16 cellular contexts compared by ENCODE assay signal in the genomic region with DNA sequence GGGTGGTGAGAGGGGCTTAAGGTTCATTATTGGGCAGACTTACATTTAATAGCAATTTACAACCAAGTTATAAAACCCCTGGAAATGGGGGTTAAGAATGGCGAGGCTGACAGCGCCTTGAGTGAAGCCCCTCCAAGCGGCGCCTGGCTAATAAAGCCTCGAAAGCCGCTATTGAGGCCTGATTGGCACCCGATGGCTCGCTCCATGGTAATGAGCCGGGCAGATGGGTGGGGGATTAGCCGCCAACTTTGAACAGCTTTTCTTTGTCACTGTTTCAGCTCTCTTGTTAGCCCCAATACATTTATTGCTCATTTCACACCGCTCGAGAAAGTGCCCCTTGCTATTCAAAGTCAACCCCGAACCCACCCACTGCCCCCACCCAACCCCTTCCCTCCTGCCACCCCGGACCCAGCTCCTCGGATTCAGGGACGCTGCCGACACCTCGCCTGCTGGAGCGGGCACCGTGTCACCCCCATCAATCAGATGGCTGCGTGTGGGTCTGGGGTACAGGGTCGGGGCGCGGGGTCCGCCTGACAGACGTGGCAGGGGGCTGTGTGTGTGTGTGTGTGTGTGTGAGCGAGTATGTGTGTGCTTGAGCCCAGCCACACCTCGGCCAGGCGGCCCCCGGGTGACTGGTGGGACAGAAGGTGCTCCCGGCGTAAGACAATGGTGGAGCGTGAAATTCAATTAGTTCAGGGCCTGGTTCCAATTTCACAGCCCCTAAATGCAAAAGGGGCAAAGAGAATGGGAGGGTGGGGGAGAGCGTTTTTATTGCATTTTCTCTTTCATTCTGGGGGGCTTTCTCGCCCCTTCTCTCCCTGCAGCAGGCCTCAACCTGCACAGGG.
"Had no signal": no experiment of that assay in that cellular context is flagged by ENCODE, and none has a peak within 500 bp of the region (broad histone marks: within the 10 kb centered on the region; RNA-seq: fewer than 3 reads in every experiment).

No MANE protein-coding gene starts in this region.

- H3K36me3 ChIP-seq: brain microvascular endothelial cell, upper lobe of right lung had no signal

- H3K4me1 Mint-ChIP-seq: activated CD4-positive, alpha-beta memory T cell treated with anti-CD3 and anti-CD28 coated beads, Interleukin-2, amount 10 ng/mL, durations not matched to agents 7 days and 5 days had no signal

- H3K4me3 Mint-ChIP-seq: activated CD4-positive, alpha-beta memory T cell treated with anti-CD3 and anti-CD28 coated beads, Interleukin-2, amount 10 ng/mL, durations not matched to agents 7 days and 5 days; activated naive CD8-positive, alpha-beta T cell; activated T-cell treated with anti-CD3 and anti-CD28 coated beads, Interleukin-2, amount 50 U/mL, for 4 hours; nephron; stimulated activated naive CD8-positive, alpha-beta T cell treated with anti-CD3 and anti-CD28 coated beads, Interleukin-15, Interleukin-2, amounts not matched to agents 100 ng/mL and 50 ng/mL, for 24 hours; WTC11 had no signal

- H3K9me3 ChIP-seq: heart right ventricle, upper lobe of right lung had no signal

- ATAC-seq: activated T-cell treated with anti-CD3 and anti-CD28 coated beads, Interleukin-2, amount 50 U/mL, for 4 hours; heart right ventricle; sciatic nerve; upper lobe of right lung; WTC11 had no signal

- DNase-seq: activated CD4-positive, alpha-beta memory T cell treated with anti-CD3 and anti-CD28 coated beads, Interleukin-2, amount 10 ng/mL, durations not matched to agents 7 days and 5 days; activated CD4-positive, alpha-beta T cell treated with anti-CD3 and anti-CD28 coated beads for 4 hours; activated effector memory CD4-positive, alpha-beta T cell treated with Interleukin-2 at 50 U/mL for 16 hours; activated T-cell treated with anti-CD3 and anti-CD28 coated beads, Interleukin-2, amount 50 U/mL, for 4 hours; amygdala; brain microvascular endothelial cell; cortex of kidney; heart right ventricle; T-helper 2 cell; upper lobe of right lung had no signal

- H3K27ac ChIP-seq: brain microvascular endothelial cell, heart right ventricle, upper lobe of right lung had no signal

- H3K4me1 ChIP-seq: heart right ventricle, upper lobe of right lung had no signal

- H3K27me3 ChIP-seq: upper lobe of right lung had no signal

- FAIRE-seq: frontal cortex had no signal

- H3K27ac Mint-ChIP-seq: activated CD4-positive, alpha-beta memory T cell treated with anti-CD3 and anti-CD28 coated beads, Interleukin-2, amount 10 ng/mL, durations not matched to agents 7 days and 5 days; activated naive CD8-positive, alpha-beta T cell; stimulated activated naive CD8-positive, alpha-beta T cell treated with anti-CD3 and anti-CD28 coated beads, Interleukin-15, Interleukin-2, amounts not matched to agents 100 ng/mL and 50 ng/mL, for 24 hours; WTC11 had no signal

- H3K36me3 Mint-ChIP-seq: activated naive CD8-positive, alpha-beta T cell; WTC11 had no signal

- H3K4me3 ChIP-seq: heart right ventricle, upper lobe of right lung had no signal

- H3K9me3 Mint-ChIP-seq: activated CD4-positive, alpha-beta memory T cell treated with anti-CD3 and anti-CD28 coated beads, Interleukin-2, amount 10 ng/mL, durations not matched to agents 7 days and 5 days; activated T-cell treated with anti-CD3 and anti-CD28 coated beads, Interleukin-2, amount 50 U/mL, for 4 hours; nephron; stimulated activated naive CD8-positive, alpha-beta T cell treated with anti-CD3 and anti-CD28 coated beads, Interleukin-15, Interleukin-2, amounts not matched to agents 100 ng/mL and 50 ng/mL, for 24 hours; WTC11 had no signal
